ENCODE assay signal across 21 cellular contexts in the genomic region with DNA sequence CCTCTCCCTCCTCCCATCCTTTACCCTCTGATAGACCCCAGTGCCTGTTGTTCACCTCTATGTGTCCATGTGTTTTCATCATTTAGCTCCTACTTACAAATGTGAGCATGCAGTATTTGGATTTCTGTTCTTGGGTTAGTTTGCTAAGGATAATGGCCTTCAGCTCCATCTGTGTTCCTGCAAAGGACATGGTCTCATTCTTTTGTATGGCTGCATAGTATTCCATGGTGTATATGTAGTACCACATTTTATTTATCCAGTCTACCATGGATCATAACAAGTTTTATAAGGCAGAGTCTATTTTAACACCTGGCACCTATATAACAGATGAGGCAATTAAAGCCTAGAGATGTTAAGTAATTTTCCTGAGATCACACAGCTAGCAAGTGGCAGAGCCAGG. TPM values are rescaled to one million over a fixed set of nuclear protein-coding genes. Genes with fewer than 3 reads are reported as not detected.
DNase-seq lines count a peak whose midpoint lies in the region; ATAC-seq and TF ChIP-seq lines count a peak whose summit lies in the region.
"Had no signal": no experiment of that assay in that cellular context is flagged by ENCODE, and none has a peak within 500 bp of the region (broad histone marks: within the 10 kb centered on the region; RNA-seq: fewer than 3 reads in every experiment).

No MANE protein-coding gene starts in this region.

- H3K36me3 ChIP-seq in ACC112 (ENCODE audit: insufficient read depth, low read length) (no peaks in the 10 kb centered on the region), HEK293 (ENCODE audit: control insufficient read depth in 2 of 2, insufficient read depth in 1 of 2, low read length in 2 of 2) (peaks cover 14 to 47% of the 10 kb centered on the region in 2 experiments), osteoblast (ENCODE audit: insufficient read depth, low read length) (no peaks in the 10 kb centered on the region)

- no peak overlapping the region for H3K4me2 ChIP-seq in osteoblast (ENCODE audit: insufficient read depth, low read length)
- H3K4me2 ChIP-seq: GM23338 had no signal

- intact Hi-C loops in activated CD4-positive, alpha-beta memory T cell treated with anti-CD3 and anti-CD28 coated beads for 36 hours (cut with micrococcal nuclease): loop anchor here (5.0 kb wide), 1 partner anchor 499 kb away; no protein-coding TSS in a partner anchor

- peaks cover 25% of the 10 kb centered on the region for H3K36me3 Mint-ChIP-seq in activated CD4-positive, alpha-beta memory T cell treated with anti-CD3 and anti-CD28 coated beads for 36 hours
- H3K36me3 Mint-ChIP-seq in activated CD4-positive, alpha-beta memory T cell treated with anti-CD3 and anti-CD28 coated beads, Interleukin-2, amount 10 ng/mL, durations not matched to agents 7 days and 5 days (ENCODE audit: low read depth): peaks cover 39% of the 10 kb centered on the region
- H3K36me3 Mint-ChIP-seq in activated T-helper 17 cell treated with anti-CD3 and anti-CD28 coated beads, Interleukin-2, amount 50 U/mL, for 72 hours (ENCODE audit: low read depth): peaks cover 42% of the 10 kb centered on the region

- no peaks in the 10 kb centered on the region for H3K9me3 Mint-ChIP-seq in activated CD4-positive, alpha-beta memory T cell treated with anti-CD3 and anti-CD28 coated beads for 36 hours
- H3K9me3 Mint-ChIP-seq in activated CD4-positive, alpha-beta memory T cell treated with anti-CD3 and anti-CD28 coated beads, Interleukin-2, amount 10 ng/mL, durations not matched to agents 7 days and 5 days: no peaks in the 10 kb centered on the region
- H3K9me3 Mint-ChIP-seq in activated T-helper 17 cell treated with anti-CD3 and anti-CD28 coated beads, Interleukin-2, amount 50 U/mL, for 72 hours: no peaks in the 10 kb centered on the region
- H3K9me3 Mint-ChIP-seq: CD14-positive monocyte, GM23338 had no signal

- peak overlapping the region; percentile 3 for H3K27ac Mint-ChIP-seq in activated CD4-positive, alpha-beta memory T cell treated with anti-CD3 and anti-CD28 coated beads for 36 hours
- H3K27ac Mint-ChIP-seq in activated CD4-positive, alpha-beta memory T cell treated with anti-CD3 and anti-CD28 coated beads, Interleukin-2, amount 10 ng/mL, durations not matched to agents 7 days and 5 days: no peak overlapping the region
- H3K27ac Mint-ChIP-seq in activated T-helper 17 cell treated with anti-CD3 and anti-CD28 coated beads, Interleukin-2, amount 50 U/mL, for 72 hours: peak overlapping the region; percentile 28
- H3K27ac Mint-ChIP-seq: B cell, CD14-positive monocyte, GM23338 had no signal

- TF ChIP-seq CTCF in HEK293 (tag by site-specific recombination; IDR thresholded peaks at IDR 0.05) (no peak), osteoblast (IDR thresholded peaks at IDR 0.05; ENCODE audit: extremely low read depth, low read depth, low read length) (no peak)

- no peaks in the 10 kb centered on the region for H3K9me3 ChIP-seq in HEK293 (ENCODE audit: control insufficient read depth, insufficient read depth, low read depth, low read length)
- H3K9me3 ChIP-seq in osteoblast (ENCODE audit: low read depth, low read length): no peaks in the 10 kb centered on the region
- H3K9me3 ChIP-seq: HAP-1, SJCRH30 had no signal

- peaks cover 4% of the 10 kb centered on the region for H4K20me1 ChIP-seq in osteoblast (ENCODE audit: insufficient read depth, low read length)

- H3K4me3 ChIP-seq in ACC112 (ENCODE audit: low read depth, low read length): no peak overlapping the region
- H3K4me3 ChIP-seq in HEK293 (ENCODE audit: low read depth, low read length): no peak overlapping the region
- H3K4me3 ChIP-seq in osteoblast (ENCODE audit: insufficient read depth, low read length): no peak overlapping the region
- H3K4me3 ChIP-seq: GM23338, HAP-1, SJCRH30 had no signal

- peak overlapping the region; percentile 3; the same call in 1 of the 2 replicates for H3K27ac ChIP-seq in ACC112 (ENCODE audit: low read depth, low read length)
- H3K27ac ChIP-seq in HEK293 (ENCODE audit: extremely low read depth, low read depth, low read length): no peak overlapping the region
- no peak overlapping the region for H3K27ac ChIP-seq in osteoblast (ENCODE audit: low read depth, low read length)
- H3K27ac ChIP-seq: HL-60, SJCRH30 had no signal

- no peak for ATAC-seq in activated T-helper 17 cell treated with anti-CD3 and anti-CD28 coated beads, Interleukin-2, amount 50 U/mL, for 72 hours (replicated peaks)
- ATAC-seq: GM23338 had no signal

- no peaks in the 10 kb centered on the region for H3K27me3 Mint-ChIP-seq in activated CD4-positive, alpha-beta memory T cell treated with anti-CD3 and anti-CD28 coated beads for 36 hours
- H3K27me3 Mint-ChIP-seq in activated CD4-positive, alpha-beta memory T cell treated with anti-CD3 and anti-CD28 coated beads, Interleukin-2, amount 10 ng/mL, durations not matched to agents 7 days and 5 days: no peaks in the 10 kb centered on the region
- no peaks in the 10 kb centered on the region for H3K27me3 Mint-ChIP-seq in activated T-helper 17 cell treated with anti-CD3 and anti-CD28 coated beads, Interleukin-2, amount 50 U/mL, for 72 hours
- H3K27me3 Mint-ChIP-seq: B cell had no signal

- peaks cover 21% of the 10 kb centered on the region for H3K4me1 ChIP-seq in ACC112 (ENCODE audit: control insufficient read depth, insufficient read depth, low read length, unreplicated experiment)
- no peaks in the 10 kb centered on the region for H3K4me1 ChIP-seq in HEK293 (ENCODE audit: control insufficient read depth, insufficient read depth, low read length)
- H3K4me1 ChIP-seq in osteoblast (ENCODE audit: insufficient read depth, low read length): peaks cover 4% of the 10 kb centered on the region
- H3K4me1 ChIP-seq: HAP-1 had no signal

- CTCF ChIA-PET in activated CD4-positive, alpha-beta memory T cell treated with anti-CD3 and anti-CD28 coated beads for 36 hours (lab: Charles Lee): interaction anchor here (0.6 kb wide), 1 partner anchor 10 kb away, joined by 3 read pairs; no protein-coding TSS in a partner anchor
- CTCF ChIA-PET in activated CD4-positive, alpha-beta memory T cell treated with anti-CD3 and anti-CD28 coated beads, Interleukin-2, amount 10 ng/mL, durations not matched to agents 7 days and 5 days (lab: Charles Lee): interaction anchor here (0.7 kb wide), 1 partner anchor 71 kb away, joined by 4 read pairs; no protein-coding TSS in a partner anchor
- CTCF ChIA-PET in HEK293 (lab: Yijun Ruan, JAX): interaction anchor here (1.1 kb wide), 1 partner anchor 8 kb away, joined by 3 read pairs; no protein-coding TSS in a partner anchor

- DNase-seq in activated CD4-positive, alpha-beta memory T cell treated with anti-CD3 and anti-CD28 coated beads for 36 hours: no peak
- no peak for DNase-seq in activated CD4-positive, alpha-beta memory T cell treated with anti-CD3 and anti-CD28 coated beads, Interleukin-2, amount 10 ng/mL, durations not matched to agents 7 days and 5 days
- DNase-seq in osteoblast (ENCODE audit: insufficient read length, low spot score, missing footprints) (no peak), iPS-NIHi7 (ENCODE audit: extremely low spot score) (no peak), NCI-H345 (lab: John Stamatoyannopoulos, UW) (no peak)
- DNase-seq: KG1, NCI-H1092 treated with DMSO at 0.1 percent for 48 hours, NCI-H1436 treated with DMSO at 0.1 percent for 48 hours, NCI-H2029 treated with DMSO at 0.1 percent for 48 hours, NCI-H524 treated with DMSO at 0.1 percent for 48 hours, OCI-M1, SJCRH30 had no signal

- H3K79me2 ChIP-seq in ACC112 (ENCODE audit: control insufficient read depth, insufficient read depth, low read length, unreplicated experiment): peaks cover 33% of the 10 kb centered on the region
- peaks cover 60% of the 10 kb centered on the region for H3K79me2 ChIP-seq in osteoblast (ENCODE audit: insufficient read depth, low read length)

- H3K27me3 ChIP-seq in ACC112 (ENCODE audit: insufficient read depth, low read length) (no peaks in the 10 kb centered on the region), osteoblast (ENCODE audit: insufficient read depth, low read length) (no peaks in the 10 kb centered on the region)
- H3K27me3 ChIP-seq: SJCRH30 had no signal

- H2AFZ ChIP-seq in ACC112 (ENCODE audit: low read length, unreplicated experiment): no peak overlapping the region
- H2AFZ ChIP-seq in osteoblast (ENCODE audit: low read length): no peak overlapping the region
- H2AFZ ChIP-seq: GM23338 had no signal

- H3K4me1 Mint-ChIP-seq in activated CD4-positive, alpha-beta memory T cell treated with anti-CD3 and anti-CD28 coated beads for 36 hours (ENCODE audit: low read depth): peaks cover 50% of the 10 kb centered on the region
- peaks cover 42% of the 10 kb centered on the region for H3K4me1 Mint-ChIP-seq in activated CD4-positive, alpha-beta memory T cell treated with anti-CD3 and anti-CD28 coated beads, Interleukin-2, amount 10 ng/mL, durations not matched to agents 7 days and 5 days
- peaks cover 38% of the 10 kb centered on the region for H3K4me1 Mint-ChIP-seq in activated T-helper 17 cell treated with anti-CD3 and anti-CD28 coated beads, Interleukin-2, amount 50 U/mL, for 72 hours

- H3K4me3 Mint-ChIP-seq in activated CD4-positive, alpha-beta memory T cell treated with anti-CD3 and anti-CD28 coated beads for 36 hours: no peak overlapping the region
- no peak overlapping the region for H3K4me3 Mint-ChIP-seq in activated CD4-positive, alpha-beta memory T cell treated with anti-CD3 and anti-CD28 coated beads, Interleukin-2, amount 10 ng/mL, durations not matched to agents 7 days and 5 days
- H3K4me3 Mint-ChIP-seq in activated T-helper 17 cell treated with anti-CD3 and anti-CD28 coated beads, Interleukin-2, amount 50 U/mL, for 72 hours: peak overlapping the region; percentile 37
- H3K4me3 Mint-ChIP-seq: B cell, CD14-positive monocyte, GM23338 had no signal

- POLR2A ChIA-PET in activated CD4-positive, alpha-beta memory T cell treated with anti-CD3 and anti-CD28 coated beads for 36 hours (lab: Charles Lee): no interaction called here
- POLR2A ChIA-PET in activated CD4-positive, alpha-beta memory T cell treated with anti-CD3 and anti-CD28 coated beads, Interleukin-2, amount 10 ng/mL, durations not matched to agents 7 days and 5 days (lab: Charles Lee): interaction anchor here (1.8 kb wide), 1 partner anchor 7 kb away, joined by 7 read pairs; the partner anchor contains the start of gene YTHDC2
- POLR2A ChIA-PET in HEK293 (lab: Yijun Ruan, JAX): interaction anchor here (0.6 kb wide), 1 partner anchor 32 kb away, joined by 5 read pairs; no protein-coding TSS in a partner anchor

RNA-seq across cellular contexts. Expression of gene YTHDC2, which starts 7.4 kb away (rescaled TPM):
- total RNA-seq in activated CD4-positive, alpha-beta memory T cell treated with anti-CD3 and anti-CD28 coated beads for 36 hours: 10 to 100 TPM; 27.3 to 28.9 TPM
- 10 to 100 TPM; 30.3 to 31.0 TPM for total RNA-seq in activated CD4-positive, alpha-beta memory T cell treated with anti-CD3 and anti-CD28 coated beads, Interleukin-2, amount 10 ng/mL, durations not matched to agents 7 days and 5 days
- total RNA-seq in activated T-helper 17 cell treated with anti-CD3 and anti-CD28 coated beads, Interleukin-2, amount 50 U/mL, for 72 hours: 10 to 100 TPM; 21.0 to 26.4 TPM
- total RNA-seq in osteoblast: 26.8 and 32.6 TPM in 2 replicates

RNA-seq across cellular contexts. Expression of gene MCC, which starts 32.6 kb away (rescaled TPM):
- 1 to 10 TPM; 4.0 to 4.1 TPM for total RNA-seq in activated CD4-positive, alpha-beta memory T cell treated with anti-CD3 and anti-CD28 coated beads for 36 hours
- 10 to 100 TPM in 1 of 2 experiments, 1 to 10 TPM in 1; 8.6 to 10.4 TPM for total RNA-seq in activated CD4-positive, alpha-beta memory T cell treated with anti-CD3 and anti-CD28 coated beads, Interleukin-2, amount 10 ng/mL, durations not matched to agents 7 days and 5 days
- 1 to 10 TPM; 4.3 TPM for total RNA-seq in activated T-helper 17 cell treated with anti-CD3 and anti-CD28 coated beads, Interleukin-2, amount 50 U/mL, for 72 hours
- 40.1 and 45.6 TPM in 2 replicates for total RNA-seq in osteoblast
- total RNA-seq: HT-29 had no signal
